ENCODE assay signal across 10 cellular contexts in the genomic region with DNA sequence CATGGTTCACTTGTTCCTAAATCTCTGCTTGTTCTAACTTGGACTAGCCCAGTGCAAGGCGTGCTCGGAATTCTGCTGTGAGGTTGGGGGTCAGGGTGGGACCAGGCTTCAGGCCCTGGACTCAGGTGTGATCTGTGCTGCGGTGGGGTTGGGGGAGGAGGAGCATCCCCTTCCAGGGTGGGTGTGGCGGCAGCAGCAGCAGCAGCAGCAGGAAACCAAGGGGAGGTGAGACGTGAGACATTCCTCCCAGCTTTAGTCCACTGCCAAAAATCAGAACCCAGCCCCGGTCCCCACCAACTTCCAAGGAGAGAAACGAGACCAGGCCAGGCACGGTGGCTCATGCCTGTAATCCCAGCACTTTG. TPM values are rescaled to one million over a fixed set of nuclear protein-coding genes. Genes with fewer than 3 reads are reported as not detected.
DNase-seq lines count a peak whose midpoint lies in the region; ATAC-seq and TF ChIP-seq lines count a peak whose summit lies in the region.
"Had no signal": no experiment of that assay in that cellular context is flagged by ENCODE, and none has a peak within 500 bp of the region (broad histone marks: within the 10 kb centered on the region; RNA-seq: fewer than 3 reads in every experiment).

No MANE protein-coding gene starts in this region.

- TF ChIP-seq CTCF in C4-2B (conservative IDR thresholded peaks at IDR 0.05) (no peak), WTC11 (IDR thresholded peaks at IDR 0.05) (no peak), hepatocyte (IDR thresholded peaks at IDR 0.05; ENCODE audit: poor library complexity) (no peak)

- DNase-seq in WTC11 (ENCODE audit: low spot score) = no peak
- no peak for DNase-seq in hepatocyte (ENCODE audit: low spot score)
- DNase-seq in sciatic nerve (ENCODE audit: low spot score) = no peak
- no peak for DNase-seq in activated CD4-positive, alpha-beta T cell treated with anti-CD3 and anti-CD28 coated beads, Interleukin-2, amount 10 ng/mL, durations not matched to agents 7 days and 5 days
- no peak for DNase-seq in effector memory CD4-positive, alpha-beta T cell
- no peak for DNase-seq in OCI-M2 (lab: John Stamatoyannopoulos, UW; ENCODE audit: unreplicated experiment)
- DNase-seq: stimulated activated CD8-positive, alpha-beta memory T cell treated with anti-CD3 and anti-CD28 coated beads, Interleukin-4, amount 100 ng/mL, for 48 hours had no signal

- H3K79me2 ChIP-seq in hepatocyte = no peaks in the 10 kb centered on the region

- peaks cover 34% of the 10 kb centered on the region for H3K4me1 ChIP-seq in hepatocyte (ENCODE audit: insufficient read depth)
- H3K4me1 ChIP-seq in effector memory CD4-positive, alpha-beta T cell (ENCODE audit: control insufficient read depth, insufficient read depth, low read length, poor library complexity, severe bottlenecking) = no peaks in the 10 kb centered on the region

- no peaks in the 10 kb centered on the region for H3K36me3 ChIP-seq in hepatocyte (replicated peaks; ENCODE audit: insufficient read depth, low read depth)
- no peaks in the 10 kb centered on the region for H3K36me3 ChIP-seq in effector memory CD4-positive, alpha-beta T cell (ENCODE audit: control insufficient read depth, insufficient read depth, low read length)

- H3K27ac ChIP-seq in C4-2B = peak overlapping the region; percentile 58
- peak overlapping the region; percentile 91 for H3K27ac ChIP-seq in hepatocyte
- no peak overlapping the region for H3K27ac ChIP-seq in effector memory CD4-positive, alpha-beta T cell (ENCODE audit: insufficient read depth, low read length, poor library complexity, severe bottlenecking)

- whole genome bisulfite sequencing in hepatocyte (ENCODE audit: low lambda C conversion rate, missing lambda C conversion rate) = 43% methylated on average over 7 of the region's 8 CpGs

- no peak overlapping the region for H3K4me3 ChIP-seq in hepatocyte
- H3K4me3 ChIP-seq in effector memory CD4-positive, alpha-beta T cell (ENCODE audit: insufficient read depth, low read depth, low read length, poor library complexity, severe bottlenecking) = no peak overlapping the region

- CTCF ChIA-PET in WTC11 (lab: Charles Lee) = interaction anchor here (1.3 kb wide), 1 partner anchor 67 kb away, joined by 6 read pairs; no protein-coding TSS in a partner anchor
- CTCF ChIA-PET in activated CD4-positive, alpha-beta T cell treated with anti-CD3 and anti-CD28 coated beads, Interleukin-2, amount 10 ng/mL, durations not matched to agents 7 days and 5 days (lab: Charles Lee) = no interaction called here

- peak; percentile 58 for ATAC-seq in WTC11
- peak; percentile 42 for ATAC-seq in sciatic nerve
- no peak for ATAC-seq in HG02852 (IDR thresholded peaks at IDR 0.05; ENCODE audit: unreplicated experiment)

- H3K9me2 ChIP-seq in hepatocyte (replicated peaks; ENCODE audit: insufficient read depth) = no peaks in the 10 kb centered on the region

- POLR2A ChIA-PET in WTC11 (lab: Charles Lee) = interaction anchor here (0.6 to 1.0 kb wide), 3 partner anchors 74 to 360 kb away, joined by 4 to 5 read pairs (median 5); a partner anchor contains a TSS
- POLR2A ChIA-PET in activated CD4-positive, alpha-beta T cell treated with anti-CD3 and anti-CD28 coated beads, Interleukin-2, amount 10 ng/mL, durations not matched to agents 7 days and 5 days (lab: Charles Lee) = no interaction called here

- H3K27me3 Mint-ChIP-seq in WTC11 (ENCODE audit: low read depth) = no peaks in the 10 kb centered on the region
- no peaks in the 10 kb centered on the region for H3K27me3 Mint-ChIP-seq in activated CD4-positive, alpha-beta T cell treated with anti-CD3 and anti-CD28 coated beads, Interleukin-2, amount 10 ng/mL, durations not matched to agents 7 days and 5 days

- H2AFZ ChIP-seq in hepatocyte = peak overlapping the region; percentile 32

- H3K4me3 Mint-ChIP-seq in WTC11 = no peak overlapping the region
- H3K4me3 Mint-ChIP-seq in activated CD4-positive, alpha-beta T cell treated with anti-CD3 and anti-CD28 coated beads, Interleukin-2, amount 10 ng/mL, durations not matched to agents 7 days and 5 days = no peak overlapping the region

- peaks cover 19% of the 10 kb centered on the region for H3K4me1 Mint-ChIP-seq in WTC11
- H3K4me1 Mint-ChIP-seq in activated CD4-positive, alpha-beta T cell treated with anti-CD3 and anti-CD28 coated beads, Interleukin-2, amount 10 ng/mL, durations not matched to agents 7 days and 5 days = no peaks in the 10 kb centered on the region

- H3K4me2 ChIP-seq in hepatocyte = peak overlapping the region; percentile 68

- no peaks in the 10 kb centered on the region for H3K36me3 Mint-ChIP-seq in WTC11
- no peaks in the 10 kb centered on the region for H3K36me3 Mint-ChIP-seq in activated CD4-positive, alpha-beta T cell treated with anti-CD3 and anti-CD28 coated beads, Interleukin-2, amount 10 ng/mL, durations not matched to agents 7 days and 5 days (ENCODE audit: low read depth)

- H4K20me1 ChIP-seq in hepatocyte (ENCODE audit: insufficient read depth, poor library complexity, severe bottlenecking) = no peaks in the 10 kb centered on the region

- H3K9me3 Mint-ChIP-seq in WTC11 = no peaks in the 10 kb centered on the region
- H3K9me3 Mint-ChIP-seq in activated CD4-positive, alpha-beta T cell treated with anti-CD3 and anti-CD28 coated beads, Interleukin-2, amount 10 ng/mL, durations not matched to agents 7 days and 5 days = no peaks in the 10 kb centered on the region

- H3K27ac Mint-ChIP-seq in WTC11 = peak overlapping the region; percentile 28
- H3K27ac Mint-ChIP-seq in activated CD4-positive, alpha-beta T cell treated with anti-CD3 and anti-CD28 coated beads, Interleukin-2, amount 10 ng/mL, durations not matched to agents 7 days and 5 days = no peak overlapping the region

- intact Hi-C loops in sciatic nerve (cut with DNase I) = no loop called here

- H3K27me3 ChIP-seq in hepatocyte = no peaks in the 10 kb centered on the region
- no peaks in the 10 kb centered on the region for H3K27me3 ChIP-seq in effector memory CD4-positive, alpha-beta T cell (replicated peaks; ENCODE audit: control insufficient read depth, insufficient read depth, low read length, poor library complexity, severe bottlenecking)

- H3K9me3 ChIP-seq in hepatocyte (ENCODE audit: low read depth) = no peaks in the 10 kb centered on the region
- no peaks in the 10 kb centered on the region for H3K9me3 ChIP-seq in effector memory CD4-positive, alpha-beta T cell (ENCODE audit: control insufficient read depth, low read length)

TF ChIP-seq in WTC11, 78 proteins besides CTCF, POLR2A, EP300 and RAD21:
- TF ChIP-seq SOX15 (CRISPR knock-in tag; IDR thresholded peaks at IDR 0.05) = no peak
- no peak for TF ChIP-seq FOXJ3 (CRISPR knock-in tag; IDR thresholded peaks at IDR 0.05; ENCODE audit: borderline replicate concordance)
- TF ChIP-seq, protein P1, sequence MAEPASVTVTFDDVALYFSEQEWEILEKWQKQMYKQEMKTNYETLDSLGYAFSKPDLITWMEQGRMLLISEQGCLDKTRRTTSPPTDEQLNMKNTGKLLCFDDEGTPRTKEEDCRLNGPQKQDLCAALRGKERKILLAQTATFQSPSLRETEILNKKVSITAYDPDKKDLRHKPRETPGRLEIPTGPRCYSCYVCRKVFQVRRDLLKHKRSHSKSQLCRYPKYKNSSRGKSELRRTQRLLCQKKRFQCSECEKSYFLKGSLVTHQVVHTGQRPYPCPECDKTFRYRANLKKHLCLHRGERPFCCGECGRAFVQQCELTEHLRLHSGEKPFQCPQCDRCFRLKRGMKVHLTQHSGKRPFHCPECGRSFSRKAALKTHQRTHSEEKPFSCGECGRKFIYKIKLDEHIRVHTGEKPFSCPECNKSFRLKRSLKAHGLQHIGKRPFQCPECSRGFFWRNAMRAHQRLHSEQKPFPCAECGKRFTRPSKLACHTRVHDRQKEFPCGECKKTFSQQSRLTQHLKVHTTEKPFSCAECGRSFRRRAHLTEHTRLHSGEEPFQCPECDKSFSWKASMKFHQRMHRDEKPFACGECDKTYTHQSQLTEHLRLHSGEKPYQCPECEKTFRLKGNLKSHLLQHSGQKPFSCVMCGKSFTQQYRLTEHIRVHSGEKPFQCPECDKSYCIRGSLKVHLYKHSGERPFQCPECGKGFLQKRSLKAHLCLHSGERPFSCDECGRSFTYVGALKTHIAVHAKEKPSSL (CRISPR knock-in tag; conservative IDR thresholded peaks at IDR 0.05) = no peak

RNA-seq across cellular contexts. Expression of a gene that starts 31.8 kb away (rescaled TPM):
- total RNA-seq in WTC11 (2021) (13.9 to 22.1 TPM (median 16.8 TPM) in 3 replicates), hepatocyte (3.3 and 4.4 TPM in 2 replicates), sciatic nerve (106 TPM)
- 2.2 and 5.8 TPM in 2 replicates for polyA plus RNA-seq in hepatocyte
- total RNA-seq in activated CD4-positive, alpha-beta T cell treated with anti-CD3 and anti-CD28 coated beads, Interleukin-2, amount 10 ng/mL, durations not matched to agents 7 days and 5 days = under 1 TPM; 0.29 to 0.35 TPM

RNA-seq across cellular contexts. Expression of a gene that starts 39.7 kb away (rescaled TPM):
- total RNA-seq in WTC11 (2021) (85.4 to 98.7 TPM (median 93.9 TPM) in 3 replicates), hepatocyte (119 and 136 TPM in 2 replicates), sciatic nerve (241 TPM)
- 407 and 438 TPM in 2 replicates for polyA plus RNA-seq in hepatocyte
- 10 to 100 TPM; 84.3 to 91.9 TPM for total RNA-seq in activated CD4-positive, alpha-beta T cell treated with anti-CD3 and anti-CD28 coated beads, Interleukin-2, amount 10 ng/mL, durations not matched to agents 7 days and 5 days

RNA-seq across cellular contexts. Expression of a gene that starts 48.5 kb away (rescaled TPM):
- total RNA-seq in WTC11 (2021) (0.23 to 0.74 TPM (median 0.25 TPM) in 3 replicates), hepatocyte (0.33 TPM in 1 of 2 replicates, not detected in the other), sciatic nerve (0.45 TPM)
- polyA plus RNA-seq in hepatocyte = 0.60 TPM in 1 of 2 replicates, not detected in the other
- total RNA-seq in activated CD4-positive, alpha-beta T cell treated with anti-CD3 and anti-CD28 coated beads, Interleukin-2, amount 10 ng/mL, durations not matched to agents 7 days and 5 days = under 1 TPM; 0.45 to 0.71 TPM
- polyA plus RNA-seq: BJ had no signal
